14 cellular contexts compared by ENCODE assay signal in the genomic region with DNA sequence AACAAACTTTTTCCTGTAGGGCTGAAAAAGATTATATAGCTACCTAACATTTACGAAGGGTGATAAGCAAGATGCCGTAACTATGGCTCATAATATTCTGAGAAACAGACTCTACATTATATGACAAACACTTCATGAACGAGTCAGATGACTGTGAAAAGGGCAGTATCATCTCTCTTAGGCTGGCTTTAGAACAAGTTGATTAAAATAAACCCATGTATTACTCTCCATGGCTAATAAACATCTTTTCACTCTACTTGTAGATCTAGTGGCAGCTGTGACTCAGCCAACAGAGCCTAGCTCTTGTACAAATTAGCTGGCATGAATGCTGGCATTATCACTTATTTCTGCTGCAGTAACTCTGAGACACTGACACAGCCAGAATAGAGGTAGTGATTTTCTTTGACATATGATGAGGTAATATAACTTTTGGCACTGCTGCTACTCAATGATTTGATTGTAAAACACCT. TPM values are rescaled to one million over a fixed set of nuclear protein-coding genes. Genes with fewer than 3 reads are reported as not detected.
DNase-seq lines count a peak whose midpoint lies in the region; ATAC-seq, FAIRE-seq and TF ChIP-seq lines count a peak whose summit lies in the region.
"Had no signal": no experiment of that assay in that cellular context is flagged by ENCODE, and none has a peak within 500 bp of the region (broad histone marks: within the 10 kb centered on the region; RNA-seq: fewer than 3 reads in every experiment).

No MANE protein-coding gene starts in this region.

- 90 to 91% methylated on average over 3 of the region's 3 CpGs for WGBS in upper lobe of left lung, 2 donors

- no peaks in the 10 kb centered on the region for H3K36me3 ChIP-seq in upper lobe of left lung

- no peaks in the 10 kb centered on the region for H3K9me3 Mint-ChIP-seq in activated T-cell treated with anti-CD3 and anti-CD28 coated beads, Interleukin-2, amount 50 U/mL, for 4 hours
- H3K9me3 Mint-ChIP-seq: activated naive CD4-positive, alpha-beta T cell treated with anti-CD3 and anti-CD28 coated beads, Interleukin-2, amount 50 U/mL, for 24 hours had no signal

- TF ChIP-seq CTCF in D721Med (IDR thresholded peaks at IDR 0.05; ENCODE audit: insufficient read depth, missing control alignments) (no peak), upper lobe of left lung (IDR thresholded peaks at IDR 0.05) (no peak)

- H3K4me1 ChIP-seq in upper lobe of left lung, result no peaks in the 10 kb centered on the region

- H3K27me3 Mint-ChIP-seq in activated T-cell treated with anti-CD3 and anti-CD28 coated beads, Interleukin-2, amount 50 U/mL, for 4 hours (ENCODE audit: low read depth), result no peaks in the 10 kb centered on the region
- H3K27me3 Mint-ChIP-seq: activated naive CD4-positive, alpha-beta T cell treated with anti-CD3 and anti-CD28 coated beads, Interleukin-2, amount 50 U/mL, for 24 hours had no signal

- TF ChIP-seq POLR2A in upper lobe of left lung (IDR thresholded peaks at IDR 0.05), result no peak

- H3K4me3 ChIP-seq in upper lobe of left lung, result no peak overlapping the region

- no peaks in the 10 kb centered on the region for H3K27me3 ChIP-seq in upper lobe of left lung

- no peaks in the 10 kb centered on the region for H3K4me1 Mint-ChIP-seq in activated T-cell treated with anti-CD3 and anti-CD28 coated beads, Interleukin-2, amount 50 U/mL, for 4 hours (ENCODE audit: low read depth)
- H3K4me1 Mint-ChIP-seq: activated naive CD4-positive, alpha-beta T cell treated with anti-CD3 and anti-CD28 coated beads, Interleukin-2, amount 50 U/mL, for 24 hours had no signal

- no peak for TF ChIP-seq EP300 in upper lobe of left lung (IDR thresholded peaks at IDR 0.05)

- FAIRE-seq in D721Med (lab: Jason Lieb, UNC), result no peak
- FAIRE-seq: endothelial cell of umbilical vein, HTR-8/SVneo had no signal

- H3K9me3 ChIP-seq in upper lobe of left lung, result no peaks in the 10 kb centered on the region

- DNase-seq in ACHN (peak; percentile 38), NCI-H1694 (lab: John Stamatoyannopoulos, UW) (peak; percentile 25), medulla oblongata (ENCODE audit: extremely low spot score) (peak; percentile 38), D721Med (ENCODE audit: insufficient read length, low spot score) (no peak), upper lobe of left lung (no peak), germinal center (ENCODE audit: low spot score) (no peak)
- no peak for DNase-seq in activated T-cell treated with anti-CD3 and anti-CD28 coated beads, Interleukin-2, amount 50 U/mL, for 4 hours
- DNase-seq: AML-193, NCI-H1092 had no signal

- H3K27ac ChIP-seq in upper lobe of left lung, result no peak overlapping the region
- H3K27ac ChIP-seq: parathyroid adenoma had no signal

- no peak overlapping the region for H3K4me3 Mint-ChIP-seq in activated T-cell treated with anti-CD3 and anti-CD28 coated beads, Interleukin-2, amount 50 U/mL, for 4 hours
- H3K4me3 Mint-ChIP-seq: activated naive CD4-positive, alpha-beta T cell treated with anti-CD3 and anti-CD28 coated beads, Interleukin-2, amount 50 U/mL, for 24 hours had no signal

- peak; percentile 29 for ATAC-seq in esophagus mucosa
- no peak for ATAC-seq in upper lobe of left lung (ENCODE audit: low FRiP score in 2 of 2)
- no peak for ATAC-seq in activated T-cell treated with anti-CD3 and anti-CD28 coated beads, Interleukin-2, amount 50 U/mL, for 4 hours

- H3K36me3 Mint-ChIP-seq in activated T-cell treated with anti-CD3 and anti-CD28 coated beads, Interleukin-2, amount 50 U/mL, for 4 hours (ENCODE audit: insufficient read depth), result no peaks in the 10 kb centered on the region
- H3K36me3 Mint-ChIP-seq: activated naive CD4-positive, alpha-beta T cell treated with anti-CD3 and anti-CD28 coated beads, Interleukin-2, amount 50 U/mL, for 24 hours had no signal

- in situ Hi-C loops in ACHN (cut with HindIII; ENCODE audit: low pct_ligation_motif_present, low pct_unique_long_range_greater_than_20kb, low sequenced_read_pairs), result no loop called here

RNA-seq across cellular contexts. Expression of a gene that starts 47.1 kb away (rescaled TPM):
- total RNA-seq in esophagus mucosa (2.2 TPM), upper lobe of left lung (10 to 100 TPM in 5 of 6 donors, 1 to 10 TPM in 1; 9.9 to 25.9 (median 16.0) TPM)
- total RNA-seq in activated T-cell treated with anti-CD3 and anti-CD28 coated beads, Interleukin-2, amount 50 U/mL, for 4 hours, result 1 to 10 TPM; 2.4 to 3.6 (median 3.2) TPM

Comparison
In these comparisons a context has a peak if more than half of its experiments do, and no peak if none do; other contexts are left out.
1. DNase-seq: peak in ACHN (single experiment), NCI-H1694 (single experiment) and medulla oblongata (single experiment); none in D721Med (single experiment), upper lobe of left lung (0 of 2), germinal center (single experiment) and activated T-cell treated with anti-CD3 and anti-CD28 coated beads, Interleukin-2, amount 50 U/mL, for 4 hours (single experiment).